In genomic region chr2:171225302-171225980, GRCh38 we compare ENCODE assay signal across 1 cellular context.
A peak's percentile ranks its signal among the peaks of the same experiment; 100 is the strongest.
TF ChIP-seq lines count a peak whose summit lies in the region.

No MANE protein-coding gene starts in this region.

TF ChIP-seq in K562, 482 proteins besides CTCF, POLR2A, EP300 and RAD21 (continued from another document and continues in another):
- peak; percentile 52; the same call in 1 of the 2 replicates for TF ChIP-seq HMBOX1 (IDR thresholded peaks at IDR 0.05)
- TF ChIP-seq RREB1 (CRISPR knock-in tag; IDR thresholded peaks at IDR 0.05): no peak
- TF ChIP-seq TBL1XR1 (IDR thresholded peaks at IDR 0.05; ENCODE audit: low read length in 2 of 2): peak in 1 of 2 experiments; percentile 60; a peak in 1 of 4 replicates
- TF ChIP-seq PKNOX1 (IDR thresholded peaks at IDR 0.05): peak; percentile 43; the same call in 1 of the 2 replicates
- TF ChIP-seq, protein P1, sequence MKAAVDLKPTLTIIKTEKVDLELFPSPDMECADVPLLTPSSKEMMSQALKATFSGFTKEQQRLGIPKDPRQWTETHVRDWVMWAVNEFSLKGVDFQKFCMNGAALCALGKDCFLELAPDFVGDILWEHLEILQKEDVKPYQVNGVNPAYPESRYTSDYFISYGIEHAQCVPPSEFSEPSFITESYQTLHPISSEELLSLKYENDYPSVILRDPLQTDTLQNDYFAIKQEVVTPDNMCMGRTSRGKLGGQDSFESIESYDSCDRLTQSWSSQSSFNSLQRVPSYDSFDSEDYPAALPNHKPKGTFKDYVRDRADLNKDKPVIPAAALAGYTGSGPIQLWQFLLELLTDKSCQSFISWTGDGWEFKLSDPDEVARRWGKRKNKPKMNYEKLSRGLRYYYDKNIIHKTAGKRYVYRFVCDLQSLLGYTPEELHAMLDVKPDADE (conservative IDR thresholded peaks at IDR 0.05; ENCODE audit: control insufficient read depth, low read depth, low read length): no peak
- TF ChIP-seq NFE2L1 (tag; IDR thresholded peaks at IDR 0.05; ENCODE audit: borderline replicate concordance, low read depth): no peak
- TF ChIP-seq NCOA2 (IDR thresholded peaks at IDR 0.05; ENCODE audit: partially characterized antibody in 2 of 2): no peak
- no peak for TF ChIP-seq E4F1 (CRISPR knock-in tag; IDR thresholded peaks at IDR 0.05; ENCODE audit: borderline replicate concordance)
- TF ChIP-seq, protein P2, sequence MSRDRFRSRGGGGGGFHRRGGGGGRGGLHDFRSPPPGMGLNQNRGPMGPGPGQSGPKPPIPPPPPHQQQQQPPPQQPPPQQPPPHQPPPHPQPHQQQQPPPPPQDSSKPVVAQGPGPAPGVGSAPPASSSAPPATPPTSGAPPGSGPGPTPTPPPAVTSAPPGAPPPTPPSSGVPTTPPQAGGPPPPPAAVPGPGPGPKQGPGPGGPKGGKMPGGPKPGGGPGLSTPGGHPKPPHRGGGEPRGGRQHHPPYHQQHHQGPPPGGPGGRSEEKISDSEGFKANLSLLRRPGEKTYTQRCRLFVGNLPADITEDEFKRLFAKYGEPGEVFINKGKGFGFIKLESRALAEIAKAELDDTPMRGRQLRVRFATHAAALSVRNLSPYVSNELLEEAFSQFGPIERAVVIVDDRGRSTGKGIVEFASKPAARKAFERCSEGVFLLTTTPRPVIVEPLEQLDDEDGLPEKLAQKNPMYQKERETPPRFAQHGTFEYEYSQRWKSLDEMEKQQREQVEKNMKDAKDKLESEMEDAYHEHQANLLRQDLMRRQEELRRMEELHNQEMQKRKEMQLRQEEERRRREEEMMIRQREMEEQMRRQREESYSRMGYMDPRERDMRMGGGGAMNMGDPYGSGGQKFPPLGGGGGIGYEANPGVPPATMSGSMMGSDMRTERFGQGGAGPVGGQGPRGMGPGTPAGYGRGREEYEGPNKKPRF (IDR thresholded peaks at IDR 0.05; ENCODE audit: low read depth, low read length): no peak
- no peak for TF ChIP-seq BRF1 (IDR thresholded peaks at IDR 0.05; ENCODE audit: borderline replicate concordance, extremely low read depth, insufficient read length)
- TF ChIP-seq, protein P3, sequence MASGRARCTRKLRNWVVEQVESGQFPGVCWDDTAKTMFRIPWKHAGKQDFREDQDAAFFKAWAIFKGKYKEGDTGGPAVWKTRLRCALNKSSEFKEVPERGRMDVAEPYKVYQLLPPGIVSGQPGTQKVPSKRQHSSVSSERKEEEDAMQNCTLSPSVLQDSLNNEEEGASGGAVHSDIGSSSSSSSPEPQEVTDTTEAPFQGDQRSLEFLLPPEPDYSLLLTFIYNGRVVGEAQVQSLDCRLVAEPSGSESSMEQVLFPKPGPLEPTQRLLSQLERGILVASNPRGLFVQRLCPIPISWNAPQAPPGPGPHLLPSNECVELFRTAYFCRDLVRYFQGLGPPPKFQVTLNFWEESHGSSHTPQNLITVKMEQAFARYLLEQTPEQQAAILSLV (tag; IDR thresholded peaks at IDR 0.05): no peak
- TF ChIP-seq SMARCE1 (IDR thresholded peaks at IDR 0.05): peak; percentile 97
- TF ChIP-seq PRPF4 (IDR thresholded peaks at IDR 0.05; ENCODE audit: insufficient read depth, low read depth, low read length, poor library complexity, severe bottlenecking): no peak
- peak; percentile 96 for TF ChIP-seq ATF3 (IDR thresholded peaks at IDR 0.05)
- peak; percentile 91 for TF ChIP-seq ATF3 (CRISPR knock-in tag; conservative IDR thresholded peaks at IDR 0.05)
- TF ChIP-seq ZNF184 (CRISPR knock-in tag; IDR thresholded peaks at IDR 0.05): no peak
- TF ChIP-seq RNF2 (IDR thresholded peaks at IDR 0.05): no peak
- peak; percentile 54 for TF ChIP-seq FOS (IDR thresholded peaks at IDR 0.05; ENCODE audit: extremely low read depth, insufficient read length)
- TF ChIP-seq, protein P4, sequence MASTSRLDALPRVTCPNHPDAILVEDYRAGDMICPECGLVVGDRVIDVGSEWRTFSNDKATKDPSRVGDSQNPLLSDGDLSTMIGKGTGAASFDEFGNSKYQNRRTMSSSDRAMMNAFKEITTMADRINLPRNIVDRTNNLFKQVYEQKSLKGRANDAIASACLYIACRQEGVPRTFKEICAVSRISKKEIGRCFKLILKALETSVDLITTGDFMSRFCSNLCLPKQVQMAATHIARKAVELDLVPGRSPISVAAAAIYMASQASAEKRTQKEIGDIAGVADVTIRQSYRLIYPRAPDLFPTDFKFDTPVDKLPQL (IDR thresholded peaks at IDR 0.05; ENCODE audit: extremely low read depth, insufficient read length): no peak
- TF ChIP-seq KLF16 (IDR thresholded peaks at IDR 0.05): no peak
- TF ChIP-seq ZNF561 (CRISPR knock-in tag; conservative IDR thresholded peaks at IDR 0.05): no peak
- no peak for TF ChIP-seq ZNF699 (CRISPR knock-in tag; IDR thresholded peaks at IDR 0.05; ENCODE audit: insufficient replicate concordance)
- no peak for TF ChIP-seq ZNF140 (CRISPR knock-in tag; IDR thresholded peaks at IDR 0.05)
- peak; percentile 28 to 63; a peak in 1 of 4 replicates for TF ChIP-seq FOXK2 (conservative IDR thresholded peaks at IDR 0.05 in 1 of 2, IDR thresholded peaks at IDR 0.05 in 1 of 2; ENCODE audit: low read depth in 2 of 2)
- 0 out of 2 replicates have a peak, but pooled peaks have one; percentile 25 for TF ChIP-seq ZNF589 (CRISPR knock-in tag; IDR thresholded peaks at IDR 0.05; ENCODE audit: low read depth)
- TF ChIP-seq NFE2 (IDR thresholded peaks at IDR 0.05; ENCODE audit: low read depth): peak; percentile 97
- peak; percentile 95 for TF ChIP-seq JUN (IDR thresholded peaks at IDR 0.05; ENCODE audit: borderline replicate concordance, low read depth, low read length)
- no peak for TF ChIP-seq JUN (CRISPR knock-in tag; IDR thresholded peaks at IDR 0.05; ENCODE audit: borderline replicate concordance)
- TF ChIP-seq BACH1 (tag; IDR thresholded peaks at IDR 0.05): peak; percentile 45; the same call in 1 of the 2 replicates
- no peak for TF ChIP-seq THRA (IDR thresholded peaks at IDR 0.05)
- TF ChIP-seq NCOR1 (IDR thresholded peaks at IDR 0.05): peak; percentile 62; the same call in 1 of the 2 replicates
- no peak for TF ChIP-seq SRSF1 (IDR thresholded peaks at IDR 0.05; ENCODE audit: low read depth, low read length)
- peak; percentile 84 for TF ChIP-seq ZNF316 (IDR thresholded peaks at IDR 0.05)
- TF ChIP-seq NR1H2 (CRISPR knock-in tag; IDR thresholded peaks at IDR 0.05): no peak
- peak; percentile 75 for TF ChIP-seq ZEB2 (IDR thresholded peaks at IDR 0.05)
- no peak for TF ChIP-seq REST (CRISPR knock-in tag; IDR thresholded peaks at IDR 0.05; ENCODE audit: low read depth)
